28 cellular contexts compared by ENCODE assay signal in genomic region chrX:56600141-56600540, GRCh38. TPM values are rescaled to one million over a fixed set of nuclear protein-coding genes. Genes with fewer than 3 reads are reported as not detected.
DNase-seq lines count a peak whose midpoint lies in the region; ATAC-seq and TF ChIP-seq lines count a peak whose summit lies in the region.
"Had no signal": no experiment of that assay in that cellular context is flagged by ENCODE, and none has a peak within 500 bp of the region (broad histone marks: within the 10 kb centered on the region; RNA-seq: fewer than 3 reads in every experiment).

No MANE protein-coding gene starts in this region.

- H3K4me3 ChIP-seq in choroid plexus epithelial cell (ENCODE audit: low read depth, low read length) (no peak overlapping the region), right atrium auricular region (no peak overlapping the region)
- H3K4me3 ChIP-seq: coronary artery, hepatocyte, testis had no signal

- H3K9me3 ChIP-seq in right atrium auricular region: no peaks in the 10 kb centered on the region
- H3K9me3 ChIP-seq: testis had no signal

- no peak for ATAC-seq in HG03520 (IDR thresholded peaks at IDR 0.05; ENCODE audit: unreplicated experiment)
- ATAC-seq: effector memory CD8-positive, alpha-beta T cell; esophagus mucosa; stimulated activated naive B cell treated with anti-CD40 and anti-IgM and Interleukin-4, amounts not matched to agents 10 μg/mL and 1 μg/mL and 100 μg/mL, for 72 hours; T-cell had no signal

- no peaks in the 10 kb centered on the region for H3K27me3 ChIP-seq in right atrium auricular region
- H3K27me3 ChIP-seq: hepatocyte, testis had no signal

- DNase-seq in GF-D8 (lab: John Stamatoyannopoulos, UW) (peak; percentile 3), MV-4-11 (lab: John Stamatoyannopoulos, UW) (peak; percentile 52), choroid plexus epithelial cell (ENCODE audit: low read depth) (peak; percentile 19), iris pigment epithelial cell (ENCODE audit: low read depth) (peak; percentile 53), right atrium auricular region (ENCODE audit: low spot score) (no peak), NCI-H2081 (lab: John Stamatoyannopoulos, UW) (no peak), OCI-M2 (lab: John Stamatoyannopoulos, UW; ENCODE audit: unreplicated experiment) (no peak)
- DNase-seq: activated CD4-positive, alpha-beta T cell treated with anti-CD3 and anti-CD28 coated beads for 48 hours; activated CD8-positive, alpha-beta memory T cell treated with anti-CD3 and anti-CD28 coated beads for 24 hours; AML-193; anterior cingulate cortex; Calu3; CD4-positive, CD25-positive, alpha-beta regulatory T cell; DMS79; effector memory CD8-positive, alpha-beta T cell; mammary epithelial cell; NCI-H1417; NCI-H2029 treated with DMSO at 0.1 percent for 48 hours; NCI-H2227 treated with DMSO at 0.1 percent for 48 hours; NCI-H748 treated with DMSO at 0.1 percent for 48 hours; small intestine; stimulated activated naive B cell treated with anti-CD40 and anti-IgM and Interleukin-4, amounts not matched to agents 10 μg/mL and 1 μg/mL and 100 μg/mL, for 72 hours; T-cell; testis had no signal

- TF ChIP-seq CTCF in choroid plexus epithelial cell (conservative IDR thresholded peaks at IDR 0.05; ENCODE audit: low read depth, low read length): no peak
- no peak for TF ChIP-seq CTCF in right atrium auricular region (IDR thresholded peaks at IDR 0.05)

- H3K36me3 ChIP-seq in right atrium auricular region: no peaks in the 10 kb centered on the region

- no peak overlapping the region for H3K27ac ChIP-seq in right atrium auricular region
- H3K27ac ChIP-seq: coronary artery, hepatocyte, testis had no signal

- H3K4me1 ChIP-seq in right atrium auricular region: no peaks in the 10 kb centered on the region
- H3K4me1 ChIP-seq: testis had no signal

RNA-seq across cellular contexts. Expression of gene UBQLN2, which starts 36.7 kb away (rescaled TPM):
- 10 to 100 TPM; 23.8 to 29.3 TPM for total RNA-seq in right atrium auricular region

Comparison
In these comparisons a context has a peak if more than half of its experiments do, and no peak if none do; other contexts are left out.
1. DNase-seq: peak in GF-D8 (single experiment), MV-4-11 (single experiment), choroid plexus epithelial cell (single experiment) and iris pigment epithelial cell (single experiment); none in right atrium auricular region (single experiment), NCI-H2081 (0 of 2) and OCI-M2 (single experiment).